8 cellular contexts compared by ENCODE assay signal in the genomic region with DNA sequence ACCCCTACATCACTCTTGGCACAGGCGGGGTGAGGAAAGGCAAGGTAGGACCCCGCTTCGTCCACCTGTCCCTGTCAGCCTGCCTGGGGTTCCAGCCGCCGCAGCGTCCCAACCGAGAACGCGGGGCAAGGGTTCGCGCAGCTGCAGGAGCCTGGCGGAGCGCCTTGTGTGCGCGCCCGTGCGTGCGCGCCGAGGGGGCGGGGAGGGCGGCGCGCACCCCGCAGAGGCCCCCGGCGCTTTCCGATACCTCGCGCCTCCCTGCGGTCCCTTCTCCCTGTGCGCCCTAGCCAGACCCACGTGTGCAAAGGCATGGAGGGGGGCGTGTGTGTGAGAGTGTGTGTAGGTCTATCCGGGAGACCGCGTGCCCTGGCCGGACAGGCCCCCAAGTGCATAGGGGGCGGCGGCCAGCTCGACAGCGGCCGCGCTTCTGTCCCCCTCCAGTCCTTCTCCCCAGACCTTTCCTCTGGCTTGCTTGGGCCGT.
DNase-seq lines count a peak whose midpoint lies in the region; ATAC-seq and TF ChIP-seq lines count a peak whose summit lies in the region.

No MANE protein-coding gene starts in this region.

- H3K27ac ChIP-seq in GM23248 (no peak overlapping the region), WERI-Rb-1 (peak overlapping the region; percentile 92), left ventricle myocardium inferior (replicated peaks) (peak overlapping the region; percentile 87)

- H3K79me2 ChIP-seq in GM23248 (ENCODE audit: insufficient read depth), result no peaks in the 10 kb centered on the region

- no peaks in the 10 kb centered on the region for H3K9me2 ChIP-seq in GM23248 (ENCODE audit: insufficient read depth)

- peak overlapping the region; percentile 73 for H3K4me3 ChIP-seq in GM23248
- H3K4me3 ChIP-seq in WERI-Rb-1 (ENCODE audit: low read depth, low read length), result peak overlapping the region; percentile 82
- H3K4me3 ChIP-seq in left ventricle myocardium inferior, result peak overlapping the region; percentile 76
- peak overlapping the region; percentile 59 for H3K4me3 ChIP-seq in skeletal muscle cell (ENCODE audit: low read depth, low read length)

- WGBS in GM23248 (ENCODE audit: low coverage in 1 of 2, low lambda C conversion rate in 2 of 2, missing lambda C conversion rate in 2 of 2), 2 experiments, result 2 to 4% methylated on average over 43 to 45 of the region's 45 CpGs

- no peak for ATAC-seq in GM21717 (IDR thresholded peaks at IDR 0.05; ENCODE audit: unreplicated experiment)

- H3K9me3 ChIP-seq in GM23248 (ENCODE audit: low read depth), result no peaks in the 10 kb centered on the region
- no peaks in the 10 kb centered on the region for H3K9me3 ChIP-seq in WERI-Rb-1 (ENCODE audit: severe bottlenecking)
- no peaks in the 10 kb centered on the region for H3K9me3 ChIP-seq in left ventricle myocardium inferior (replicated peaks)

- 0 out of 2 replicates have a peak overlapping the region, but pooled peaks have one; percentile 26 for H3K9ac ChIP-seq in GM23248

- DNase-seq in GM23248 (peak; percentile 56), WERI-Rb-1 (peak; percentile 54), left ventricle myocardium inferior (no peak), skeletal muscle cell (ENCODE audit: low read depth) (no peak), ACHN (no peak), T1000 (lab: John Stamatoyannopoulos, UW) (no peak)
- DNase-seq in stimulated activated CD4-positive, alpha-beta T cell treated with anti-CD3 and anti-CD28 coated beads, Interleukin-12 subunit alpha, Interleukin-12 subunit beta, amount 100 ng/mL, for 4 hours, result no peak

- in situ Hi-C loops in GM23248 (cut with MboI) (no loop called here), ACHN (cut with HindIII; ENCODE audit: low pct_ligation_motif_present, low pct_unique_long_range_greater_than_20kb, low sequenced_read_pairs) (no loop called here)

- H3F3A ChIP-seq in GM23248 (ENCODE audit: insufficient read depth), result no peaks in the 10 kb centered on the region

- H4K20me1 ChIP-seq in GM23248 (ENCODE audit: insufficient read depth), result no peaks in the 10 kb centered on the region

- peak overlapping the region; percentile 74 for H3K4me2 ChIP-seq in GM23248 (ENCODE audit: unreplicated experiment)

- H3K27me3 ChIP-seq in GM23248 (replicated peaks; ENCODE audit: insufficient read depth), result 0 out of 2 replicates have a peak, but pooled peaks cover 10% of the 10 kb centered on the region
- no peaks in the 10 kb centered on the region for H3K27me3 ChIP-seq in WERI-Rb-1 (ENCODE audit: insufficient read depth, low read depth, severe bottlenecking)
- no peaks in the 10 kb centered on the region for H3K27me3 ChIP-seq in left ventricle myocardium inferior (ENCODE audit: low read depth)

- peak overlapping the region; percentile 58 for H2AFZ ChIP-seq in GM23248

- TF ChIP-seq CTCF in WERI-Rb-1 (IDR thresholded peaks at IDR 0.05; ENCODE audit: low read depth, low read length), result no peak
- no peak for TF ChIP-seq CTCF in left ventricle myocardium inferior (IDR thresholded peaks at IDR 0.05; ENCODE audit: borderline replicate concordance)

- intact Hi-C loops in left ventricle myocardium inferior (cut with micrococcal nuclease), result loop anchor here (10.0 kb wide), 2 partner anchors 55 to 75 kb away; no protein-coding TSS in a partner anchor

- H3K36me3 ChIP-seq in GM23248 (ENCODE audit: low read depth) (no peaks in the 10 kb centered on the region), WERI-Rb-1 (peaks cover 44% of the 10 kb centered on the region), left ventricle myocardium inferior (no peaks in the 10 kb centered on the region)

- no peaks in the 10 kb centered on the region for H3K4me1 ChIP-seq in GM23248 (ENCODE audit: insufficient read depth)
- H3K4me1 ChIP-seq in left ventricle myocardium inferior, result peaks cover 74% of the 10 kb centered on the region

Comparison
In these comparisons a context has a peak if more than half of its experiments do, and no peak if none do; other contexts are left out.
1. DNase-seq: peak in GM23248 (single experiment) and WERI-Rb-1 (single experiment); none in left ventricle myocardium inferior (single experiment), skeletal muscle cell (single experiment), ACHN (single experiment), stimulated activated CD4-positive, alpha-beta T cell treated with anti-CD3 and anti-CD28 coated beads, Interleukin-12 subunit alpha, Interleukin-12 subunit beta, amount 100 ng/mL, for 4 hours (single experiment) and T1000 (single experiment).
2. Peak in every context shown above with its lines, with median percentiles within 50 percentile points of each other: H3K4me3 ChIP-seq.